Comparison of ENCODE assay signal across 27 cellular contexts in genomic region chr18:45503988-45504387, GRCh38.
DNase-seq lines count a peak whose midpoint lies in the region; ATAC-seq and TF ChIP-seq lines count a peak whose summit lies in the region.
"Had no signal": no experiment of that assay in that cellular context is flagged by ENCODE, and none has a peak within 500 bp of the region (broad histone marks: within the 10 kb centered on the region; RNA-seq: fewer than 3 reads in every experiment).

No MANE protein-coding gene starts in this region.

- H3K27me3 ChIP-seq in gastrocnemius medialis: no peaks in the 10 kb centered on the region
- H3K27me3 ChIP-seq in uterus: no peaks in the 10 kb centered on the region
- H3K27me3 ChIP-seq in ovary: no peaks in the 10 kb centered on the region
- H3K27me3 ChIP-seq: testis had no signal

- 40 to 55% (median 44%) methylated on average over 3 of the region's 3 CpGs for WGBS in ovary, 3 donors

- in situ Hi-C loops in gastrocnemius medialis (cut with MboI; ENCODE audit: low sequenced_read_pairs in 4 of 4): no loop called here

- CTCF ChIA-PET in HEK293 (lab: Yijun Ruan, JAX): no interaction called here

- H3K4me1 ChIP-seq in HEK293 (ENCODE audit: control insufficient read depth, insufficient read depth, low read length): peaks cover 17% of the 10 kb centered on the region
- no peaks in the 10 kb centered on the region for H3K4me1 ChIP-seq in gastrocnemius medialis
- H3K4me1 ChIP-seq in uterus: no peaks in the 10 kb centered on the region
- H3K4me1 ChIP-seq in ovary (ENCODE audit: insufficient read depth): peaks cover 2% of the 10 kb centered on the region

- TF ChIP-seq POLR2A in gastrocnemius medialis (IDR thresholded peaks at IDR 0.05): no peak
- TF ChIP-seq POLR2A in uterus (IDR thresholded peaks at IDR 0.05): no peak
- TF ChIP-seq POLR2A in ovary (IDR thresholded peaks at IDR 0.05): no peak

- H3K36me3 ChIP-seq in HEK293 (ENCODE audit: control insufficient read depth in 2 of 2, insufficient read depth in 1 of 2, low read length in 2 of 2) (no peaks in the 10 kb centered on the region), gastrocnemius medialis (no peaks in the 10 kb centered on the region), uterus (no peaks in the 10 kb centered on the region), ovary (no peaks in the 10 kb centered on the region)

- H3K9me3 ChIP-seq in HEK293 (ENCODE audit: control insufficient read depth, insufficient read depth, low read depth, low read length): no peaks in the 10 kb centered on the region; the same call in 1 of the 2 replicates
- no peaks in the 10 kb centered on the region for H3K9me3 ChIP-seq in gastrocnemius medialis
- H3K9me3 ChIP-seq in uterus: no peaks in the 10 kb centered on the region
- no peaks in the 10 kb centered on the region for H3K9me3 ChIP-seq in ovary
- H3K9me3 ChIP-seq: testis had no signal

- H3K4me3 ChIP-seq in HEK293 (ENCODE audit: low read depth, low read length) (no peak overlapping the region), coronary artery (peak overlapping the region; percentile 15), gastrocnemius medialis (no peak overlapping the region), uterus (no peak overlapping the region), ovary (no peak overlapping the region)
- H3K4me3 ChIP-seq: testis had no signal

- H3K27ac ChIP-seq in HEK293 (ENCODE audit: extremely low read depth, low read depth, low read length): no peak overlapping the region
- peak overlapping the region in 1 of 2 donors; percentile 45 for H3K27ac ChIP-seq in coronary artery
- H3K27ac ChIP-seq in gastrocnemius medialis: peak overlapping the region in 1 of 4 donors; percentile 29
- no peak overlapping the region for H3K27ac ChIP-seq in uterus
- no peak overlapping the region for H3K27ac ChIP-seq in ovary
- H3K27ac ChIP-seq: testis had no signal

- DNase-seq in coronary artery (ENCODE audit: low spot score): no peak
- peak; percentile 58 for DNase-seq in left kidney (ENCODE audit: low read depth, low spot score)
- no peak for DNase-seq in gastrocnemius medialis
- no peak for DNase-seq in NCI-H1105 (lab: John Stamatoyannopoulos, UW)
- DNase-seq in uterus: no peak
- DNase-seq in ovary: no peak
- DNase-seq: activated T-cell treated with anti-CD3 and anti-CD28 coated beads, Interleukin-2, amount 50 U/mL, for 72 hours; AML-193; CD4-positive, alpha-beta memory T cell; DMS 273 treated with DMSO at 0.1 percent for 48 hours; EL; H7; KBM-7; midbrain; naive thymus-derived CD4-positive, alpha-beta T cell; NCI-H1092 treated with DMSO at 0.1 percent for 48 hours; NCI-H187 treated with DMSO at 0.1 percent for 48 hours; NCI-H524; OCI-M1; small intestine; stimulated activated CD4-positive, alpha-beta T cell treated with anti-CD3 and anti-CD28 coated beads, Interleukin-1b, Interleukin-23, amount 100 ng/mL, for 48 hours; stimulated activated naive CD8-positive, alpha-beta T cell treated with anti-CD3 and anti-CD28 coated beads, Interleukin-15, Interleukin-2, amounts not matched to agents 100 U/mL and 50 U/mL, for 24 hours; T-helper 17 cell; testis had no signal

- intact Hi-C loops in gastrocnemius medialis (cut with DNase I; ENCODE audit: low total_unique reads) (no loop called here), uterus (cut with DNase I; ENCODE audit: low total_unique reads) (no loop called here), ovary (cut with DNase I) (loop anchor here in 1 of 4 donors (10.0 kb wide), 1 partner anchor 981 kb away; no protein-coding TSS in a partner anchor)

- TF ChIP-seq EP300 in ovary (IDR thresholded peaks at IDR 0.05): no peak

- TF ChIP-seq CTCF in HEK293 (tag by site-specific recombination; IDR thresholded peaks at IDR 0.05) (no peak), coronary artery (IDR thresholded peaks at IDR 0.05) (no peak), gastrocnemius medialis (IDR thresholded peaks at IDR 0.05 in 4 of 5, conservative IDR thresholded peaks at IDR 0.05 in 1 of 5) (no peak), uterus (IDR thresholded peaks at IDR 0.05) (no peak), ovary (IDR thresholded peaks at IDR 0.05) (no peak)

- ATAC-seq in gastrocnemius medialis: peak; percentile 51 to 52
- ATAC-seq in HG03432 (IDR thresholded peaks at IDR 0.05; ENCODE audit: unreplicated experiment): no peak
- ATAC-seq: activated T-cell treated with anti-CD3 and anti-CD28 coated beads, Interleukin-2, amount 50 U/mL, for 72 hours; left lobe of liver; naive thymus-derived CD4-positive, alpha-beta T cell; stimulated activated naive CD8-positive, alpha-beta T cell treated with anti-CD3 and anti-CD28 coated beads, Interleukin-15, Interleukin-2, amounts not matched to agents 100 U/mL and 50 U/mL, for 24 hours; T-helper 17 cell had no signal

- POLR2A ChIA-PET in HEK293 (lab: Yijun Ruan, JAX): no interaction called here

TF ChIP-seq in HEK293, 187 proteins besides CTCF, POLR2A, EP300 and RAD21:
- TF ChIP-seq ZNF324 (tag by site-specific recombination; IDR thresholded peaks at IDR 0.05): no peak
- 0 out of 2 replicates have a peak, but pooled peaks have one; percentile 9 for TF ChIP-seq PRDM10 (tag by site-specific recombination; IDR thresholded peaks at IDR 0.05)
